9 cellular contexts compared by ENCODE assay signal in genomic region chr19:49421039-49421877, GRCh38. TPM values are rescaled to one million over a fixed set of nuclear protein-coding genes. Genes with fewer than 3 reads are reported as not detected.
A peak's percentile ranks its signal among the peaks of the same experiment; 100 is the strongest.
DNase-seq lines count a peak whose midpoint lies in the region; ATAC-seq and TF ChIP-seq lines count a peak whose summit lies in the region.
"Had no signal": no experiment of that assay in that cellular context is flagged by ENCODE, and none has a peak within 500 bp of the region (broad histone marks: within the 10 kb centered on the region; RNA-seq: fewer than 3 reads in every experiment).

No MANE protein-coding gene starts in this region.

- no peak overlapping the region for H3K4me3 ChIP-seq in fibroblast of lung (replicated peaks in 1 of 4; ENCODE audit: control extremely low read depth in 1 of 4, insufficient read depth in 1 of 4, low read depth in 3 of 4, low read length in 4 of 4)
- H3K4me3 ChIP-seq in neuronal stem cell (ENCODE audit: low read length in 2 of 2), result no peak overlapping the region

- H3K27me3 ChIP-seq in fibroblast of lung (ENCODE audit: control insufficient read depth, insufficient read depth, low read length) (peaks cover 75% of the 10 kb centered on the region), neuronal stem cell (ENCODE audit: control insufficient read depth in 3 of 3, insufficient read depth in 3 of 3, low read depth in 1 of 3, low read length in 3 of 3) (peaks cover 6 to 98% (median 52%) of the 10 kb centered on the region in 3 experiments)

- H3K4me1 ChIP-seq in fibroblast of lung (ENCODE audit: control insufficient read depth, extremely low read depth, insufficient read depth, low read length) (no peaks in the 10 kb centered on the region), neuronal stem cell (ENCODE audit: control insufficient read depth in 2 of 2, insufficient read depth in 1 of 2, low read depth in 1 of 2, low read length in 2 of 2) (peaks cover 11 to 14% of the 10 kb centered on the region in 2 donors)

- no peak overlapping the region for H2BK12ac ChIP-seq in neuronal stem cell (ENCODE audit: low read length)

- H3K23ac ChIP-seq in neuronal stem cell (ENCODE audit: low read depth, low read length, poor library complexity), result no peak overlapping the region

- no CpG with 5 or more reads among the region's 48 CpGs for WGBS in neuronal stem cell (ENCODE audit: extremely low coverage in 2 of 2, insufficient read length in 2 of 2, insufficient replicate concordance in 1 of 2), 2 donors

- no peak overlapping the region for H3K14ac ChIP-seq in neuronal stem cell (ENCODE audit: low read length)

- H3K27ac ChIP-seq in fibroblast of lung (ENCODE audit: insufficient read depth, low read length), result no peak overlapping the region
- no peak overlapping the region for H3K27ac ChIP-seq in neuronal stem cell (replicated peaks; ENCODE audit: low read length)

- no peak for ATAC-seq in HG02610 (IDR thresholded peaks at IDR 0.05; ENCODE audit: unreplicated experiment)
- no peak for ATAC-seq in HG02852 (IDR thresholded peaks at IDR 0.05; ENCODE audit: unreplicated experiment)
- no peak for ATAC-seq in HG03039 (IDR thresholded peaks at IDR 0.05; ENCODE audit: unreplicated experiment)

- H4K91ac ChIP-seq in neuronal stem cell (ENCODE audit: low read depth, low read length, poor library complexity), result no peak overlapping the region

- H2BK5ac ChIP-seq in neuronal stem cell (ENCODE audit: low read length), result no peak overlapping the region

- H2BK15ac ChIP-seq in neuronal stem cell (ENCODE audit: low read length), result no peak overlapping the region

- no peaks in the 10 kb centered on the region for H3K9me3 Mint-ChIP-seq in activated CD4-positive, alpha-beta T cell treated with anti-CD3 and anti-CD28 coated beads, Interleukin-2, amount 10 ng/mL, durations not matched to agents 24 days and 14 days

- TF ChIP-seq CTCF in fibroblast of lung (conservative IDR thresholded peaks at IDR 0.05 in 1 of 2, IDR thresholded peaks at IDR 0.05 in 1 of 2; ENCODE audit: low read depth in 1 of 2, low read length in 2 of 2), result no peak

- no peak overlapping the region for H2AFZ ChIP-seq in fibroblast of lung (ENCODE audit: low read length)
- H2AFZ ChIP-seq in neuronal stem cell (ENCODE audit: low read length), result no peak overlapping the region

- no peak overlapping the region for H3K9ac ChIP-seq in fibroblast of lung (ENCODE audit: insufficient read depth, low read length)
- no peak overlapping the region for H3K9ac ChIP-seq in neuronal stem cell (ENCODE audit: low read depth, low read length, poor library complexity)

- H3K4ac ChIP-seq in neuronal stem cell (ENCODE audit: low read length), result no peak overlapping the region

- no peak overlapping the region for H3K4me2 ChIP-seq in fibroblast of lung (ENCODE audit: extremely low read depth, insufficient read depth, low read length)
- H3K4me2 ChIP-seq in neuronal stem cell (ENCODE audit: insufficient read depth, low read length, poor library complexity, severe bottlenecking), result no peak overlapping the region

- peaks cover 38% of the 10 kb centered on the region for H3K4me1 Mint-ChIP-seq in activated CD4-positive, alpha-beta T cell treated with anti-CD3 and anti-CD28 coated beads, Interleukin-2, amount 10 ng/mL, durations not matched to agents 24 days and 14 days

- H3K79me2 ChIP-seq in fibroblast of lung (ENCODE audit: control insufficient read depth, insufficient read depth, low read length), result no peaks in the 10 kb centered on the region

- peak; percentile 74 for DNase-seq in EH (ENCODE audit: low read depth)
- DNase-seq in NCI-H1105 (lab: John Stamatoyannopoulos, UW), result peak; percentile 96
- DNase-seq in activated CD4-positive, alpha-beta T cell treated with anti-CD3 and anti-CD28 coated beads, Interleukin-2, amount 10 ng/mL, durations not matched to agents 24 days and 14 days, result peak; percentile 88
- peak; percentile 20 to 44 for DNase-seq in fibroblast of lung (ENCODE audit: low read depth in 2 of 2)
- DNase-seq in neuronal stem cell (ENCODE audit: low spot score), result peak; percentile 88

- peak overlapping the region; percentile 62 for H3K4me3 Mint-ChIP-seq in activated CD4-positive, alpha-beta T cell treated with anti-CD3 and anti-CD28 coated beads, Interleukin-2, amount 10 ng/mL, durations not matched to agents 24 days and 14 days

- peak overlapping the region; percentile 42 for H3K27ac Mint-ChIP-seq in activated CD4-positive, alpha-beta T cell treated with anti-CD3 and anti-CD28 coated beads, Interleukin-2, amount 10 ng/mL, durations not matched to agents 24 days and 14 days

- no peak overlapping the region for H2AK5ac ChIP-seq in neuronal stem cell (ENCODE audit: low read depth, low read length)

- H3K18ac ChIP-seq in neuronal stem cell (ENCODE audit: low read length), result no peak overlapping the region

- no peak overlapping the region for H4K8ac ChIP-seq in neuronal stem cell (ENCODE audit: low read depth, low read length)

- intact Hi-C loops in activated CD4-positive, alpha-beta T cell treated with anti-CD3 and anti-CD28 coated beads, Interleukin-2, amount 10 ng/mL, durations not matched to agents 24 days and 14 days (cut with micrococcal nuclease), result loop anchor here (2.0 kb wide), 1 partner anchor 22 kb away; no protein-coding TSS in a partner anchor

- H3K9me3 ChIP-seq in fibroblast of lung (ENCODE audit: control insufficient read depth, insufficient read depth, low read depth, low read length), result no peaks in the 10 kb centered on the region
- H3K9me3 ChIP-seq in neuronal stem cell (replicated peaks in 1 of 2; ENCODE audit: control insufficient read depth in 2 of 2, insufficient read depth in 1 of 2, low read depth in 1 of 2, low read length in 2 of 2), result no peaks in the 10 kb centered on the region

- peaks cover 83% of the 10 kb centered on the region for H3K27me3 Mint-ChIP-seq in activated CD4-positive, alpha-beta T cell treated with anti-CD3 and anti-CD28 coated beads, Interleukin-2, amount 10 ng/mL, durations not matched to agents 24 days and 14 days

- no peak overlapping the region for H2BK120ac ChIP-seq in neuronal stem cell (ENCODE audit: low read depth, low read length)

- H3K36me3 Mint-ChIP-seq in activated CD4-positive, alpha-beta T cell treated with anti-CD3 and anti-CD28 coated beads, Interleukin-2, amount 10 ng/mL, durations not matched to agents 24 days and 14 days (ENCODE audit: low read depth), result no peaks in the 10 kb centered on the region

- H3K36me3 ChIP-seq in fibroblast of lung (ENCODE audit: control insufficient read depth, insufficient read depth, low read length) (no peaks in the 10 kb centered on the region), neuronal stem cell (replicated peaks in 1 of 2; ENCODE audit: control insufficient read depth in 2 of 2, insufficient read depth in 2 of 2, low read length in 2 of 2) (no peaks in the 10 kb centered on the region)

- no peaks in the 10 kb centered on the region for H3K79me1 ChIP-seq in neuronal stem cell (ENCODE audit: low read depth, low read length)

- no peaks in the 10 kb centered on the region for H4K20me1 ChIP-seq in fibroblast of lung (ENCODE audit: control insufficient read depth, extremely low read depth, insufficient read depth, low read length)

RNA-seq across cellular contexts. Expression of gene PTH2, which starts 2.0 kb away (rescaled TPM):
- total RNA-seq in activated CD4-positive, alpha-beta T cell treated with anti-CD3 and anti-CD28 coated beads, Interleukin-2, amount 10 ng/mL, durations not matched to agents 24 days and 14 days, result not detected in 2 replicates
- not detected in 2 replicates for total RNA-seq in fibroblast of lung
- not detected in 2 replicates for polyA plus RNA-seq in fibroblast of lung
- not detected in 2 replicates for polyA plus RNA-seq in fibroblast of lung (2012)
- polyA minus RNA-seq in fibroblast of lung (ENCODE audit: low replicate concordance), result not detected in 2 replicates
- 1.4 TPM for polyA plus RNA-seq in neuronal stem cell (2013, experiment 1 of 2)
- polyA plus RNA-seq in neuronal stem cell (2013, experiment 2 of 2), result 1.6 TPM
- total RNA-seq: HT1080 had no signal

RNA-seq across cellular contexts. Expression of gene GFY, which starts 3.9 kb away (rescaled TPM):
- total RNA-seq in activated CD4-positive, alpha-beta T cell treated with anti-CD3 and anti-CD28 coated beads, Interleukin-2, amount 10 ng/mL, durations not matched to agents 24 days and 14 days, result not detected in 2 replicates
- total RNA-seq in fibroblast of lung, result not detected in 2 replicates
- not detected in 2 replicates for polyA plus RNA-seq in fibroblast of lung
- polyA plus RNA-seq in fibroblast of lung (2012), result not detected in 2 replicates
- not detected in 2 replicates for polyA minus RNA-seq in fibroblast of lung (ENCODE audit: low replicate concordance)
- polyA plus RNA-seq in neuronal stem cell (2013, experiment 1 of 2), result 1.3 TPM
- 1.5 TPM for polyA plus RNA-seq in neuronal stem cell (2013, experiment 2 of 2)
- total RNA-seq: HT1080 had no signal

RNA-seq across cellular contexts. Expression of gene SLC17A7, which starts 20.1 kb away (rescaled TPM):
- total RNA-seq in activated CD4-positive, alpha-beta T cell treated with anti-CD3 and anti-CD28 coated beads, Interleukin-2, amount 10 ng/mL, durations not matched to agents 24 days and 14 days, result 0.12 and 0.54 TPM in 2 replicates
- 0.33 TPM in 1 of 2 replicates, not detected in the other for total RNA-seq in fibroblast of lung
- 0.06 and 0.08 TPM in 2 replicates for polyA plus RNA-seq in fibroblast of lung
- polyA plus RNA-seq in fibroblast of lung (2012), result 0.10 TPM in 1 of 2 replicates, not detected in the other
- polyA minus RNA-seq in fibroblast of lung (ENCODE audit: low replicate concordance), result 1.0 TPM in 1 of 2 replicates, not detected in the other
- 2.3 TPM for polyA plus RNA-seq in neuronal stem cell (2013, experiment 1 of 2)
- 2.0 TPM for polyA plus RNA-seq in neuronal stem cell (2013, experiment 2 of 2)

RNA-seq across cellular contexts. Expression of gene PIH1D1, which starts 30.4 kb away (rescaled TPM):
- 134 and 135 TPM in 2 replicates for total RNA-seq in activated CD4-positive, alpha-beta T cell treated with anti-CD3 and anti-CD28 coated beads, Interleukin-2, amount 10 ng/mL, durations not matched to agents 24 days and 14 days
- 94.5 and 110 TPM in 2 replicates for total RNA-seq in fibroblast of lung
- polyA plus RNA-seq in fibroblast of lung, result 42.5 and 53.8 TPM in 2 replicates
- 40.5 and 59.5 TPM in 2 replicates for polyA plus RNA-seq in fibroblast of lung (2012)
- polyA minus RNA-seq in fibroblast of lung (ENCODE audit: low replicate concordance), result 30.5 and 90.2 TPM in 2 replicates
- 94.4 TPM for polyA plus RNA-seq in neuronal stem cell (2013, experiment 1 of 2)
- polyA plus RNA-seq in neuronal stem cell (2013, experiment 2 of 2), result 94.2 TPM

RNA-seq across cellular contexts. Expression of gene ALDH16A1, which starts 31.8 kb away (rescaled TPM):
- total RNA-seq in activated CD4-positive, alpha-beta T cell treated with anti-CD3 and anti-CD28 coated beads, Interleukin-2, amount 10 ng/mL, durations not matched to agents 24 days and 14 days, result 27.2 and 28.4 TPM in 2 replicates
- 13.9 and 24.9 TPM in 2 replicates for total RNA-seq in fibroblast of lung
- polyA plus RNA-seq in fibroblast of lung, result 2.4 and 4.3 TPM in 2 replicates
- polyA plus RNA-seq in fibroblast of lung (2012), result 7.1 and 14.6 TPM in 2 replicates
- polyA minus RNA-seq in fibroblast of lung (ENCODE audit: low replicate concordance), result 4.0 and 5.1 TPM in 2 replicates
- 10.8 TPM for polyA plus RNA-seq in neuronal stem cell (2013, experiment 1 of 2)
- 11.4 TPM for polyA plus RNA-seq in neuronal stem cell (2013, experiment 2 of 2)

Comparison
In these comparisons a context has a peak if more than half of its experiments do, and no peak if none do; other contexts are left out.
1. DNase-seq: peak in every context shown above with its lines; median percentile 96 in NCI-H1105; 88 in activated CD4-positive, alpha-beta T cell treated with anti-CD3 and anti-CD28 coated beads, Interleukin-2, amount 10 ng/mL, durations not matched to agents 24 days and 14 days; 88 in neuronal stem cell; 74 in EH; 32 in fibroblast of lung.